In genomic region chr6:15410126-15410391, GRCh38 we compare ENCODE assay signal across 23 cellular contexts.
DNase-seq lines count a peak whose midpoint lies in the region; ATAC-seq, FAIRE-seq and TF ChIP-seq lines count a peak whose summit lies in the region.
"Had no signal": no experiment of that assay in that cellular context is flagged by ENCODE, and none has a peak within 500 bp of the region (broad histone marks: within the 10 kb centered on the region; RNA-seq: fewer than 3 reads in every experiment).

No MANE protein-coding gene starts in this region.

- no peaks in the 10 kb centered on the region for H3K27me3 Mint-ChIP-seq in activated CD4-positive, alpha-beta T cell treated with anti-CD3 and anti-CD28 coated beads for 36 hours
- no peaks in the 10 kb centered on the region for H3K27me3 Mint-ChIP-seq in activated T-helper 1 cell treated with anti-CD3 and anti-CD28 coated beads, Interleukin-12 subunit alpha, Interleukin-12 subunit beta, Interleukin-2, Interleukin-4 antibody, amounts not matched to agents 30 ng/mL and 10 ng/mL and 1 ng/mL, durations not matched to agents 14 hours and 24 hours and 36 hours (ENCODE audit: insufficient read depth)
- no peaks in the 10 kb centered on the region for H3K27me3 Mint-ChIP-seq in nephron progenitor cell (ENCODE audit: low read depth, poor library complexity)

- no peak for ATAC-seq in activated CD4-positive, alpha-beta T cell treated with anti-CD3 and anti-CD28 coated beads for 36 hours

- TF ChIP-seq POLR2A in GM12891 (IDR thresholded peaks at IDR 0.05; ENCODE audit: low read depth, low read length) = no peak

- intact Hi-C loops in activated CD4-positive, alpha-beta T cell treated with anti-CD3 and anti-CD28 coated beads for 36 hours (cut with DNase I, micrococcal nuclease) = no loop called here
- intact Hi-C loops in activated T-helper 1 cell treated with anti-CD3 and anti-CD28 coated beads, Interleukin-12 subunit alpha, Interleukin-12 subunit beta, Interleukin-2, Interleukin-4 antibody, amounts not matched to agents 30 ng/mL and 10 ng/mL and 1 ng/mL, durations not matched to agents 14 hours and 24 hours and 36 hours (cut with micrococcal nuclease) = no loop called here

- no peaks in the 10 kb centered on the region for H3K9me3 Mint-ChIP-seq in activated CD4-positive, alpha-beta T cell treated with anti-CD3 and anti-CD28 coated beads for 36 hours (ENCODE audit: low read depth)
- H3K9me3 Mint-ChIP-seq in activated T-helper 1 cell treated with anti-CD3 and anti-CD28 coated beads, Interleukin-12 subunit alpha, Interleukin-12 subunit beta, Interleukin-2, Interleukin-4 antibody, amounts not matched to agents 30 ng/mL and 10 ng/mL and 1 ng/mL, durations not matched to agents 14 hours and 24 hours and 36 hours = peaks cover 3% of the 10 kb centered on the region
- peaks cover 20% of the 10 kb centered on the region for H3K9me3 Mint-ChIP-seq in nephron progenitor cell
- H3K9me3 Mint-ChIP-seq: activated naive CD4-positive, alpha-beta T cell treated with anti-CD3 and anti-CD28 coated beads for 36 hours had no signal

- no peak for DNase-seq in activated CD4-positive, alpha-beta T cell treated with anti-CD3 and anti-CD28 coated beads for 36 hours
- DNase-seq in activated CD4-positive, alpha-beta T cell treated with anti-CD3 and anti-CD28 coated beads for 48 hours = no peak
- DNase-seq in GM12891 (ENCODE audit: insufficient read length, low spot score) = no peak
- no peak for DNase-seq in activated T-helper 1 cell treated with anti-CD3 and anti-CD28 coated beads, Interleukin-12 subunit alpha, Interleukin-12 subunit beta, Interleukin-2, Interleukin-4 antibody, amounts not matched to agents 30 ng/mL and 10 ng/mL and 1 ng/mL, durations not matched to agents 14 hours and 24 hours and 36 hours (ENCODE audit: low spot score)
- no peak for DNase-seq in nephron progenitor cell
- no peak for DNase-seq in occipital lobe (lab: John Stamatoyannopoulos, UW)
- DNase-seq in SKM-1 (lab: John Stamatoyannopoulos, UW; ENCODE audit: unreplicated experiment) = no peak
- DNase-seq in effector CD8-positive, alpha-beta T cell (lab: John Stamatoyannopoulos, UW) = no peak
- DNase-seq: activated CD4-positive, CD25-positive, alpha-beta regulatory T cell treated with anti-CD3 and anti-CD28 coated beads, Interleukin-2, amount 50 U/mL, for 72 hours; activated naive CD4-positive, alpha-beta T cell treated with anti-CD3 and anti-CD28 coated beads for 36 hours; BE2C; cerebellar nuclear complex; GM23248; hippocampal formation; NCI-H1694 treated with DMSO at 0.1 percent for 48 hours; spleen; stimulated activated CD4-positive, alpha-beta T cell treated with anti-CD3 and anti-CD28 coated beads, Interleukin-4, amount 100 ng/mL, for 4 hours; substantia nigra; T1000 had no signal

- peaks cover 79% of the 10 kb centered on the region for H3K4me1 Mint-ChIP-seq in activated CD4-positive, alpha-beta T cell treated with anti-CD3 and anti-CD28 coated beads for 36 hours
- peaks cover 86% of the 10 kb centered on the region for H3K4me1 Mint-ChIP-seq in activated T-helper 1 cell treated with anti-CD3 and anti-CD28 coated beads, Interleukin-12 subunit alpha, Interleukin-12 subunit beta, Interleukin-2, Interleukin-4 antibody, amounts not matched to agents 30 ng/mL and 10 ng/mL and 1 ng/mL, durations not matched to agents 14 hours and 24 hours and 36 hours (ENCODE audit: low read depth)
- H3K4me1 Mint-ChIP-seq in nephron progenitor cell = peaks cover 87% of the 10 kb centered on the region

- POLR2A ChIA-PET in activated CD4-positive, alpha-beta T cell treated with anti-CD3 and anti-CD28 coated beads for 36 hours (lab: Charles Lee) = no interaction called here

- peaks cover 45% of the 10 kb centered on the region for H3K36me3 Mint-ChIP-seq in activated CD4-positive, alpha-beta T cell treated with anti-CD3 and anti-CD28 coated beads for 36 hours (ENCODE audit: low read depth)
- peaks cover 34% of the 10 kb centered on the region for H3K36me3 Mint-ChIP-seq in activated T-helper 1 cell treated with anti-CD3 and anti-CD28 coated beads, Interleukin-12 subunit alpha, Interleukin-12 subunit beta, Interleukin-2, Interleukin-4 antibody, amounts not matched to agents 30 ng/mL and 10 ng/mL and 1 ng/mL, durations not matched to agents 14 hours and 24 hours and 36 hours (ENCODE audit: low read depth)
- H3K36me3 Mint-ChIP-seq in nephron progenitor cell (ENCODE audit: low read depth) = peaks cover 49% of the 10 kb centered on the region

- no peak overlapping the region for H3K4me3 Mint-ChIP-seq in activated CD4-positive, alpha-beta T cell treated with anti-CD3 and anti-CD28 coated beads for 36 hours
- H3K4me3 Mint-ChIP-seq in activated T-helper 1 cell treated with anti-CD3 and anti-CD28 coated beads, Interleukin-12 subunit alpha, Interleukin-12 subunit beta, Interleukin-2, Interleukin-4 antibody, amounts not matched to agents 30 ng/mL and 10 ng/mL and 1 ng/mL, durations not matched to agents 14 hours and 24 hours and 36 hours = no peak overlapping the region
- H3K4me3 Mint-ChIP-seq in nephron progenitor cell = peak overlapping the region; percentile 24
- H3K4me3 Mint-ChIP-seq: activated naive CD4-positive, alpha-beta T cell treated with anti-CD3 and anti-CD28 coated beads for 36 hours had no signal

- H3K27ac Mint-ChIP-seq in activated CD4-positive, alpha-beta T cell treated with anti-CD3 and anti-CD28 coated beads for 36 hours = peak overlapping the region; percentile 7
- peak overlapping the region; percentile 81 for H3K27ac Mint-ChIP-seq in activated T-helper 1 cell treated with anti-CD3 and anti-CD28 coated beads, Interleukin-12 subunit alpha, Interleukin-12 subunit beta, Interleukin-2, Interleukin-4 antibody, amounts not matched to agents 30 ng/mL and 10 ng/mL and 1 ng/mL, durations not matched to agents 14 hours and 24 hours and 36 hours
- peak overlapping the region; percentile 95 for H3K27ac Mint-ChIP-seq in nephron progenitor cell
- H3K27ac Mint-ChIP-seq: activated naive CD4-positive, alpha-beta T cell treated with anti-CD3 and anti-CD28 coated beads for 36 hours had no signal

- peak; percentile 9 for FAIRE-seq in GM12891 (lab: Jason Lieb, UNC)
- FAIRE-seq: A204.1, frontal cortex, islet of Langerhans, urothelium cell line had no signal

- no peak for TF ChIP-seq CTCF in nephron progenitor cell (IDR thresholded peaks at IDR 0.05)

- CTCF ChIA-PET in activated CD4-positive, alpha-beta T cell treated with anti-CD3 and anti-CD28 coated beads for 36 hours (lab: Charles Lee) = interaction anchor here (0.8 to 1.1 kb wide), 2 partner anchors 10 to 56 kb away, joined by 3 to 5 read pairs; no protein-coding TSS in a partner anchor

TF ChIP-seq in GM12891, 5 proteins besides CTCF, POLR2A, EP300 and RAD21:
- no peak for TF ChIP-seq TAF1 (IDR thresholded peaks at IDR 0.05; ENCODE audit: low read depth, low read length)
- TF ChIP-seq PAX5 (IDR thresholded peaks at IDR 0.05; ENCODE audit: insufficient read depth, low read length, severe bottlenecking) = no peak
- no peak for TF ChIP-seq SPI1 (IDR thresholded peaks at IDR 0.05; ENCODE audit: low read depth, low read length)
- no peak for TF ChIP-seq POLR2AphosphoS5 (IDR thresholded peaks at IDR 0.05; ENCODE audit: low read depth, low read length)
- no peak for TF ChIP-seq POU2F2 (IDR thresholded peaks at IDR 0.05; ENCODE audit: low read depth, low read length)

Comparison
In these comparisons a context has a peak if more than half of its experiments do, and no peak if none do; other contexts are left out.
1. H3K27ac Mint-ChIP-seq: peak in every context shown above with its lines; median percentile 95 in nephron progenitor cell; 81 in activated T-helper 1 cell treated with anti-CD3 and anti-CD28 coated beads, Interleukin-12 subunit alpha, Interleukin-12 subunit beta, Interleukin-2, Interleukin-4 antibody, amounts not matched to agents 30 ng/mL and 10 ng/mL and 1 ng/mL, durations not matched to agents 14 hours and 24 hours and 36 hours; 7 in activated CD4-positive, alpha-beta T cell treated with anti-CD3 and anti-CD28 coated beads for 36 hours.